ENCODE assay signal across 13 cellular contexts in the genomic region with DNA sequence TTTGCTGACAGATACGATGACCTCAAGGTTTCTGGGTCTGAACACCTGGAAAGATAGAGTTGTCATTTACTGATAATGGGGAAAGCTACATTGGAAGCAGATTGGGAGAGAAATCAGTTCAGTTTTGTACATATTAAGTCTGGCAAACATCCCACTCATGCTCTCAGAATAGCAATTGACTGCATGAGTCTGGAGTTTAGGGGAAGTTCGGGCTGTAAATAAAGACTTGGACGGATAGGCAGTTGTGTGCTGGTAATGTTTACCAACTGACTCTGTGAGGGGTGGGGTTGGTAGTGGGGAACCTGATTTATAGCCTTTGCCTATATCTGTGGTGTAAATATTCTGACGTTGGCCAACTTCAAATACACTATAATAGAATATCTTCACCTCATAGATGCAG. TPM values are rescaled to one million over a fixed set of nuclear protein-coding genes. Genes with fewer than 3 reads are reported as not detected.
A peak's percentile ranks its signal among the peaks of the same experiment; 100 is the strongest.
DNase-seq lines count a peak whose midpoint lies in the region; ATAC-seq and TF ChIP-seq lines count a peak whose summit lies in the region.
"Had no signal": no experiment of that assay in that cellular context is flagged by ENCODE, and none has a peak within 500 bp of the region (broad histone marks: within the 10 kb centered on the region; RNA-seq: fewer than 3 reads in every experiment).

No MANE protein-coding gene starts in this region.

- CTCF ChIA-PET in MCF 10A (lab: Yijun Ruan, JAX) = interaction anchor here (0.7 to 0.9 kb wide), 3 partner anchors 11 to 13 kb away, joined by 3 to 4 read pairs (median 4); no protein-coding TSS in a partner anchor

- no peak overlapping the region for H3K27ac Mint-ChIP-seq in MCF 10A (ENCODE audit: low read depth, unreplicated experiment)
- H3K27ac Mint-ChIP-seq in naive B cell = no peak overlapping the region
- no peak overlapping the region for H3K27ac Mint-ChIP-seq in osteocyte (ENCODE audit: unreplicated experiment)

- no peak for ATAC-seq in naive B cell (ENCODE audit: low read depth in 2 of 2)
- no peak for ATAC-seq in upper lobe of right lung
- ATAC-seq: T-cell had no signal

- H3K9me3 ChIP-seq in breast epithelium (no peaks in the 10 kb centered on the region), upper lobe of right lung (no peaks in the 10 kb centered on the region)
- H3K9me3 ChIP-seq: MG63 had no signal

- H3K27ac ChIP-seq in breast epithelium (peak overlapping the region; percentile 78 to 90), upper lobe of right lung (peak overlapping the region; percentile 71)
- H3K27ac ChIP-seq: cardiac muscle cell had no signal

- POLR2A ChIA-PET in MCF 10A (lab: Yijun Ruan, JAX) = no interaction called here

- no peak for DNase-seq in breast epithelium (ENCODE audit: low spot score in 2 of 2)
- DNase-seq in MCF 10A (ENCODE audit: unreplicated experiment) = no peak
- DNase-seq in dermis blood vessel endothelial cell = peak; percentile 62
- DNase-seq in naive B cell = no peak
- no peak for DNase-seq in upper lobe of right lung
- DNase-seq in osteocyte (ENCODE audit: extremely low spot score, unreplicated experiment) = no peak
- no peak for DNase-seq in germinal center (ENCODE audit: low spot score)
- no peak for DNase-seq in NCI-H2196 (lab: John Stamatoyannopoulos, UW; ENCODE audit: unreplicated experiment)
- DNase-seq: GDM1, MG63, T-cell had no signal

- no peak overlapping the region for H3K4me3 Mint-ChIP-seq in MCF 10A (ENCODE audit: unreplicated experiment)
- peak overlapping the region in 7 of 8 donors; percentile 1 to 56 (median 30) for H3K4me3 Mint-ChIP-seq in naive B cell
- no peak overlapping the region for H3K4me3 Mint-ChIP-seq in osteocyte (ENCODE audit: unreplicated experiment)

- TF ChIP-seq POLR2A in breast epithelium (IDR thresholded peaks at IDR 0.05) = no peak

- H3K27me3 Mint-ChIP-seq in MCF 10A (ENCODE audit: insufficient read depth, unreplicated experiment) = no peaks in the 10 kb centered on the region
- H3K27me3 Mint-ChIP-seq in naive B cell = no peaks in the 10 kb centered on the region
- no peaks in the 10 kb centered on the region for H3K27me3 Mint-ChIP-seq in osteocyte (ENCODE audit: unreplicated experiment)
- H3K27me3 Mint-ChIP-seq: stimulated activated naive CD8-positive, alpha-beta T cell treated with anti-CD3 and anti-CD28 coated beads, Interleukin-15, Interleukin-2, amounts not matched to agents 100 ng/mL and 50 ng/mL, for 24 hours; T-cell had no signal

- H3K4me3 ChIP-seq in breast epithelium (no peak overlapping the region), upper lobe of right lung (no peak overlapping the region)
- H3K4me3 ChIP-seq: cardiac muscle cell, MG63 had no signal

- H3K4me1 ChIP-seq in breast epithelium (peaks cover 7 to 30% of the 10 kb centered on the region in 2 donors), upper lobe of right lung (peaks cover 86% of the 10 kb centered on the region)

- intact Hi-C loops in breast epithelium (cut with DNase I; ENCODE audit: low total_unique reads) (no loop called here), MCF 10A (cut with micrococcal nuclease) (no loop called here), upper lobe of right lung (cut with DNase I) (no loop called here)

- H3K36me3 Mint-ChIP-seq in MCF 10A (ENCODE audit: insufficient read depth, unreplicated experiment) (peaks cover 14% of the 10 kb centered on the region), naive B cell (no peaks in the 10 kb centered on the region), osteocyte (ENCODE audit: unreplicated experiment) (peaks cover 17% of the 10 kb centered on the region)

- no peaks in the 10 kb centered on the region for H3K36me3 ChIP-seq in breast epithelium
- H3K36me3 ChIP-seq in upper lobe of right lung = no peaks in the 10 kb centered on the region
- H3K36me3 ChIP-seq: cardiac muscle cell had no signal

- H3K27me3 ChIP-seq in breast epithelium (no peaks in the 10 kb centered on the region), upper lobe of right lung (no peaks in the 10 kb centered on the region)
- H3K27me3 ChIP-seq: cardiac muscle cell, MG63 had no signal

- H3K9me3 Mint-ChIP-seq in MCF 10A (ENCODE audit: unreplicated experiment) = no peaks in the 10 kb centered on the region
- no peaks in the 10 kb centered on the region for H3K9me3 Mint-ChIP-seq in naive B cell
- no peaks in the 10 kb centered on the region for H3K9me3 Mint-ChIP-seq in osteocyte (ENCODE audit: unreplicated experiment)
- H3K9me3 Mint-ChIP-seq: stimulated activated naive CD8-positive, alpha-beta T cell treated with anti-CD3 and anti-CD28 coated beads, Interleukin-15, Interleukin-2, amounts not matched to agents 100 ng/mL and 50 ng/mL, for 24 hours; T-cell had no signal

- TF ChIP-seq CTCF in breast epithelium (IDR thresholded peaks at IDR 0.05) = no peak
- TF ChIP-seq CTCF in MCF 10A (IDR thresholded peaks at IDR 0.05; ENCODE audit: unreplicated experiment) = no peak
- TF ChIP-seq CTCF in upper lobe of right lung (IDR thresholded peaks at IDR 0.05) = no peak
- TF ChIP-seq CTCF in osteocyte (IDR thresholded peaks at IDR 0.05) = no peak

- H3K4me1 Mint-ChIP-seq in MCF 10A (ENCODE audit: insufficient read depth, unreplicated experiment) (peaks cover 27% of the 10 kb centered on the region), naive B cell (peaks cover 30 to 64% (median 48%) of the 10 kb centered on the region in 3 donors), osteocyte (ENCODE audit: unreplicated experiment) (peaks cover 32% of the 10 kb centered on the region)

- BruUV-seq in MCF 10A (replicated peaks; lab: Mats Ljungman, UMichigan) = no TSS peak

RNA-seq across cellular contexts. Expression of a gene that starts 4.0 kb away (rescaled TPM):
- 10 to 100 TPM; 46.4 to 77.4 (median 49.5) TPM for total RNA-seq in breast epithelium
- 23.6 and 28.7 TPM in 2 replicates for total RNA-seq in MCF 10A (2022)
- total RNA-seq in dermis blood vessel endothelial cell = 21.3 and 32.1 TPM in 2 replicates
- 10 to 100 TPM in 5 of 6 donors, 1 to 10 TPM in 1; 6.5 to 16.6 (median 13.6) TPM for polyA plus RNA-seq in naive B cell (ENCODE audit: low read depth in 6 of 6)
- 43.7 TPM for total RNA-seq in upper lobe of right lung
- total RNA-seq in osteocyte = 48.4 and 52.4 TPM in 2 replicates

RNA-seq across cellular contexts. Expression of a gene that starts 54.1 kb away (rescaled TPM):
- total RNA-seq in breast epithelium (10 to 100 TPM; 30.6 to 52.5 (median 34.4) TPM), MCF 10A (2022) (8.2 and 16.2 TPM in 2 replicates), dermis blood vessel endothelial cell (19.6 and 35.8 TPM in 2 replicates), upper lobe of right lung (29.0 TPM), osteocyte (52.8 and 63.2 TPM in 2 replicates)
- 1 to 10 TPM in 3 of 6 donors, under 1 TPM in 2, not detected in 1; 0.61 to 2.2 (median 1.2) TPM for polyA plus RNA-seq in naive B cell (ENCODE audit: low read depth in 6 of 6)

Comparison
In these comparisons a context has a peak if more than half of its experiments do, and no peak if none do; other contexts are left out.
1. H3K4me3 Mint-ChIP-seq: peak in naive B cell (7 of 8); none in MCF 10A (single experiment) and osteocyte (single experiment).